Comparison of ENCODE assay signal across 8 cellular contexts in the genomic region with DNA sequence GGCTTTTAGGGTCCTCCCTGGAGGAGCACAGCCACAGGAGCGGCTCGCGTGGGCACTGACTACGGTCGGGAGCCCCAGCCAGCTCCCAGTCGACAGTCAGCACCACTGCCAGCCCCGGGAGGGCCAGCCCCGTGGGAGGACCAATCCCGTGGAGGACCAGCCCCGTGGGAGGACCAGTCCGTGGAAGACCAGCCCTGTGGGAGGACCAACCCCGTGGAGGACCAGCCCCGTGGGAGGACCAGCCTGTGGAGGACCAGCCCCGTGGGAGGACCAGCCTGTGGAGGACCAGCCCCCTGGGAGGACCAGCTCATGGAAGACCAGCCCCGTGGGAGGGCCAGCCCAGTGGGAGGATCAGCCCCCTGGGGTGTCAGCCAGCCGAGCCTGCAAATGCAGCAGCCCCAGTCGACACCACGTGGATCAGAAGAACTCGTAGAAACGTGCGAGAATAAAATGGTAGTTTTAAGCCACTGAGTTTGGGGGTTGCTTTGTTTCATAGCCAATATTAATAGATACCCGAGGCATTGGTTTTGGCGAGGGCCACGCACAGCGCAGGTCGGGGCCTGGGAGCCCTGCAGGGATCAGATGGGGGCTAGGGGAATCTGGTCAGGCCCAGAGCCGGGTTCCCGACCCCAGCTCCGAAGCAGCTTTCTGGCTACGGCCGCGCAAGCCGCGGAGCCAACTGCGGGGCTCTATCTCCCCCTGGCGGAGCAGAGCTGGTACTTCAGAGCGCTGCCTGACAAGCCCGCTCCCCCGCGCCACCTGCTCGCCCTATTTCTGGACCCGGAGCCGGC.
DNase-seq lines count a peak whose midpoint lies in the region; ATAC-seq and TF ChIP-seq lines count a peak whose summit lies in the region.

No MANE protein-coding gene starts in this region.

- WGBS in right lobe of liver (ENCODE audit: insufficient coverage, low coverage, low lambda C conversion rate, missing lambda C conversion rate), result 9% methylated on average over 9 of the region's 43 CpGs

- DNase-seq in AG04449 (ENCODE audit: low read depth, low spot score) (no peak), NCI-H2227 treated with DMSO at 0.1 percent for 48 hours (lab: John Stamatoyannopoulos, UW) (peak; percentile 79), right lobe of liver (peak; percentile 89 to 95 (median 94))
- peak; percentile 57 for DNase-seq in activated CD4-positive, alpha-beta T cell treated with anti-CD3 and anti-CD28 coated beads for 4 hours
- DNase-seq in stimulated activated CD4-positive, alpha-beta T cell treated with anti-CD3 and anti-CD28 coated beads, Interleukin-4, amount 100 ng/mL, for 4 hours, result peak; percentile 55 to 64

- peak; percentile 91 for ATAC-seq in GM18517 (IDR thresholded peaks at IDR 0.05; ENCODE audit: unreplicated experiment)
- peak; percentile 85 for ATAC-seq in HG03045 (IDR thresholded peaks at IDR 0.05; ENCODE audit: unreplicated experiment)
- ATAC-seq in right lobe of liver, result peak; percentile 95 to 96 (median 96)

- H3K9me3 ChIP-seq in right lobe of liver, result no peaks in the 10 kb centered on the region

- peaks cover 0 to 6% (median 4%) of the 10 kb centered on the region in 4 donors for H3K4me1 ChIP-seq in right lobe of liver

- H3K27ac ChIP-seq in cingulate gyrus (ENCODE audit: low read depth, low read length) (peak overlapping the region; percentile 19), right lobe of liver (peak overlapping the region; percentile 40 to 61 (median 41))

- no peaks in the 10 kb centered on the region for H3K27me3 ChIP-seq in right lobe of liver

- CTCF ChIA-PET in AG04449 (lab: Yijun Ruan, JAX), result interaction anchor here (0.6 to 2.8 kb wide), 24 partner anchors 8 to 336 kb away, joined by 3 to 19 read pairs (median 4); no protein-coding TSS in a partner anchor

- intact Hi-C loops in right lobe of liver (cut with DNase I), result no loop called here

- POLR2A ChIA-PET in AG04449 (lab: Yijun Ruan, JAX), result no interaction called here

- H3K4me3 ChIP-seq in AG04449 (ENCODE audit: low read depth, low read length) (peak overlapping the region; percentile 35), right lobe of liver (peak overlapping the region; percentile 37 to 58 (median 45))

- TF ChIP-seq POLR2A in right lobe of liver (IDR thresholded peaks at IDR 0.05), result peak; percentile 50

- no peaks in the 10 kb centered on the region for H3K36me3 ChIP-seq in right lobe of liver

- peak; percentile 97 for TF ChIP-seq CTCF in AG04449 (IDR thresholded peaks at IDR 0.05; ENCODE audit: insufficient read depth, low read length, missing control alignments)
- TF ChIP-seq CTCF in right lobe of liver (IDR thresholded peaks at IDR 0.05), result peak; percentile 96 to 99 (median 96)
